28 cellular contexts compared by ENCODE assay signal in the genomic region with DNA sequence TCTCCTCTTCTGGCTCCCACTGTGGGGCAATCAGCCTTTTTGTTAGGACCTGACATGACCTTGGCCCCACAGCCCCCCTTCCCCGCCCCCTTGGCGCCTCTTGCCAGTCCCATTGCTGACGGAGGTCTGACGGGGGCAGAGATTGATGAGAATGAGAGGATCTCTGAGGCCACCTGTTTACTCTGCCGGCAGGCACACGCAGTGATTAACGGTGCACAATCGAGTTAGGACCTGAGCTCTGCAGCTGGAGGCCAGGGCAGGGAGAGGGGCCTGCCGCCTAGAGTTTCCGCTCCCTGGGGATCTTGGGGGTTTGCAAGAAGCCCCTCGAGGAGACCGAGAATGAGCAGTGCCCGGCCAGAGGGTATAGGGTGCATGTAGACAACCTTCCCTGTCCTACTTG. TPM values are rescaled to one million over a fixed set of nuclear protein-coding genes. Genes with fewer than 3 reads are reported as not detected.
A peak's percentile ranks its signal among the peaks of the same experiment; 100 is the strongest.
DNase-seq lines count a peak whose midpoint lies in the region; ATAC-seq and TF ChIP-seq lines count a peak whose summit lies in the region.
"Had no signal": no experiment of that assay in that cellular context is flagged by ENCODE, and none has a peak within 500 bp of the region (broad histone marks: within the 10 kb centered on the region; RNA-seq: fewer than 3 reads in every experiment).

No MANE protein-coding gene starts in this region.

- no peaks in the 10 kb centered on the region for H3K9me2 ChIP-seq in GM23338 (ENCODE audit: insufficient read depth)

- H3K4me1 ChIP-seq in BE2C, result peaks cover 29% of the 10 kb centered on the region
- H3K4me1 ChIP-seq in GM23338 (ENCODE audit: insufficient read depth), result peaks cover 26% of the 10 kb centered on the region
- H3K4me1 ChIP-seq: SJCRH30 had no signal

- CTCF ChIA-PET in Calu3 (lab: Charles Lee), result no interaction called here

- ATAC-seq in GM23338, result peak; percentile 2; the same call in 1 of the 3 replicates
- ATAC-seq: gastrocnemius medialis, left ventricle myocardium superior had no signal

- H3K36me3 ChIP-seq in BE2C (no peaks in the 10 kb centered on the region), GM23338 (ENCODE audit: insufficient read depth) (no peaks in the 10 kb centered on the region)
- H3K36me3 ChIP-seq: ascending aorta, cardiac muscle cell, gastrocnemius medialis, Peyer's patch, SJCRH30 had no signal

- no peaks in the 10 kb centered on the region for H3K9me3 Mint-ChIP-seq in GM23338
- no peaks in the 10 kb centered on the region for H3K9me3 Mint-ChIP-seq in Calu3 (ENCODE audit: low read depth, unreplicated experiment)
- H3K9me3 Mint-ChIP-seq: activated naive CD8-positive, alpha-beta T cell treated with anti-CD3 and anti-CD28 coated beads, Interleukin-2, amount 10 ng/mL, durations not matched to agents 7 days and 5 days; CD4-positive, alpha-beta T cell; dendritic cell treated with granulocyte-macrophage colony-stimulating factor and Interleukin-4, amounts not matched to agents 40 ng/mL and 50 ng/mL, for 4 days had no signal

- H4K20me1 ChIP-seq in GM23338 (replicated peaks; ENCODE audit: insufficient read depth), result no peaks in the 10 kb centered on the region

- no TSS peak for BruUV-seq in Calu3 (replicated peaks; lab: Mats Ljungman, UMichigan)

- H3K27me3 Mint-ChIP-seq in GM23338 (ENCODE audit: insufficient read depth, low read depth, poor library complexity) (peaks cover 72% of the 10 kb centered on the region), Calu3 (ENCODE audit: unreplicated experiment) (peaks cover 92% of the 10 kb centered on the region)

- H3K4me3 Mint-ChIP-seq in GM23338 (peak overlapping the region; percentile 23; the same call in 1 of the 3 replicates), Calu3 (ENCODE audit: low read depth, unreplicated experiment) (no peak overlapping the region)
- H3K4me3 Mint-ChIP-seq: activated naive CD8-positive, alpha-beta T cell treated with anti-CD3 and anti-CD28 coated beads, Interleukin-2, amount 10 ng/mL, durations not matched to agents 7 days and 5 days; dendritic cell treated with granulocyte-macrophage colony-stimulating factor and Interleukin-4, amounts not matched to agents 40 ng/mL and 50 ng/mL, for 4 days had no signal

- intact Hi-C loops in Calu3 (cut with micrococcal nuclease; ENCODE audit: unreplicated experiment), result no loop called here

- peak overlapping the region; percentile 98 for H3K4me2 ChIP-seq in GM23338

- no peak for TF ChIP-seq CTCF in BE2C (IDR thresholded peaks at IDR 0.05; ENCODE audit: low read depth, low read length)
- TF ChIP-seq CTCF in GM23338 (conservative IDR thresholded peaks at IDR 0.05; ENCODE audit: low read depth in 2 of 2), result no peak
- no peak for TF ChIP-seq CTCF in Calu3 (IDR thresholded peaks at IDR 0.05; ENCODE audit: unreplicated experiment)

- H3K4me3 ChIP-seq in BE2C (ENCODE audit: low read depth, low read length) (no peak overlapping the region), GM23338 (peak overlapping the region; percentile 90; the same call in 1 of the 2 replicates)
- H3K4me3 ChIP-seq: ascending aorta, cardiac muscle cell, gastrocnemius medialis, K562, Peyer's patch, SJCRH30 had no signal

- H3K27ac Mint-ChIP-seq in GM23338 (no peak overlapping the region), Calu3 (ENCODE audit: unreplicated experiment) (no peak overlapping the region)
- H3K27ac Mint-ChIP-seq: activated naive CD8-positive, alpha-beta T cell treated with anti-CD3 and anti-CD28 coated beads, Interleukin-2, amount 10 ng/mL, durations not matched to agents 7 days and 5 days; CD4-positive, alpha-beta T cell; dendritic cell treated with granulocyte-macrophage colony-stimulating factor and Interleukin-4, amounts not matched to agents 40 ng/mL and 50 ng/mL, for 4 days had no signal

- DNase-seq in BE2C (peak; percentile 80), GM23338 (ENCODE audit: low spot score) (no peak), SHP77 (lab: John Stamatoyannopoulos, UW) (peak; percentile 52 to 73), islet precursor cell (peak; percentile 48), Calu3 (no peak), hypothalamus (lab: John Stamatoyannopoulos, UW) (no peak)
- DNase-seq in activated CD4-positive, alpha-beta T cell treated with anti-CD3 and anti-CD28 coated beads for 1 hour, result no peak
- no peak for DNase-seq in activated CD4-positive, alpha-beta T cell treated with anti-CD3 and anti-CD28 coated beads, Interleukin-2, amount 50 U/mL, for 1 hour
- DNase-seq: activated CD4-positive, CD25-positive, alpha-beta regulatory T cell treated with anti-CD3 and anti-CD28 coated beads, Interleukin-2, amount 50 U/mL, for 72 hours; activated effector memory CD4-positive, alpha-beta T cell treated with anti-CD3 and anti-CD28 coated beads, Interleukin-2, amount 50 U/mL, for 16 hours; activated naive CD8-positive, alpha-beta T cell treated with anti-CD3 and anti-CD28 coated beads, Interleukin-2, amount 10 ng/mL, durations not matched to agents 7 days and 5 days; activated T-cell treated with anti-CD3 and anti-CD28 coated beads for 4 hours; gastrocnemius medialis; left ventricle myocardium superior; NCI-H2107; occipital lobe; Peyer's patch; SJCRH30; stimulated activated naive CD4-positive, alpha-beta T cell treated with Interleukin-2 at 50 U/mL for 16 hours; T-helper 1 cell had no signal

- H3K36me3 Mint-ChIP-seq in GM23338 (ENCODE audit: low read depth) (no peaks in the 10 kb centered on the region), Calu3 (ENCODE audit: insufficient read depth, unreplicated experiment) (no peaks in the 10 kb centered on the region)
- H3K36me3 Mint-ChIP-seq: activated naive CD8-positive, alpha-beta T cell treated with anti-CD3 and anti-CD28 coated beads, Interleukin-2, amount 10 ng/mL, durations not matched to agents 7 days and 5 days had no signal

- no peaks in the 10 kb centered on the region for H3K9me3 ChIP-seq in BE2C
- H3K9me3 ChIP-seq: ascending aorta, gastrocnemius medialis, Peyer's patch, SJCRH30 had no signal

- 0 out of 2 replicates have a peak overlapping the region, but pooled peaks have one; percentile 23 for H2AFZ ChIP-seq in GM23338

- H3K27me3 ChIP-seq in BE2C, result no peaks in the 10 kb centered on the region
- peaks cover 76% of the 10 kb centered on the region for H3K27me3 ChIP-seq in GM23338 (ENCODE audit: insufficient read depth)
- H3K27me3 ChIP-seq: SJCRH30 had no signal

- H3K79me2 ChIP-seq in GM23338 (replicated peaks; ENCODE audit: insufficient read depth), result no peaks in the 10 kb centered on the region

- H3F3A ChIP-seq in GM23338 (replicated peaks; ENCODE audit: low read depth), result peaks cover 19% of the 10 kb centered on the region

- H3K4me1 Mint-ChIP-seq in GM23338 (peaks cover 39% of the 10 kb centered on the region), Calu3 (ENCODE audit: low read depth, unreplicated experiment) (no peaks in the 10 kb centered on the region)

- H3K27ac ChIP-seq in GM23338 (ENCODE audit: low read depth), result no peak overlapping the region
- H3K27ac ChIP-seq: ascending aorta, cardiac muscle cell, gastrocnemius medialis, Peyer's patch, SJCRH30 had no signal

TF ChIP-seq in GM23338, 12 proteins besides CTCF, POLR2A, EP300 and RAD21 (continues in another document):
- TF ChIP-seq EZH2phosphoT487 (IDR thresholded peaks at IDR 0.05; ENCODE audit: unreplicated experiment), result no peak
- TF ChIP-seq STAT1 (IDR thresholded peaks at IDR 0.05; ENCODE audit: unreplicated experiment), result no peak
- TF ChIP-seq, protein P1, sequence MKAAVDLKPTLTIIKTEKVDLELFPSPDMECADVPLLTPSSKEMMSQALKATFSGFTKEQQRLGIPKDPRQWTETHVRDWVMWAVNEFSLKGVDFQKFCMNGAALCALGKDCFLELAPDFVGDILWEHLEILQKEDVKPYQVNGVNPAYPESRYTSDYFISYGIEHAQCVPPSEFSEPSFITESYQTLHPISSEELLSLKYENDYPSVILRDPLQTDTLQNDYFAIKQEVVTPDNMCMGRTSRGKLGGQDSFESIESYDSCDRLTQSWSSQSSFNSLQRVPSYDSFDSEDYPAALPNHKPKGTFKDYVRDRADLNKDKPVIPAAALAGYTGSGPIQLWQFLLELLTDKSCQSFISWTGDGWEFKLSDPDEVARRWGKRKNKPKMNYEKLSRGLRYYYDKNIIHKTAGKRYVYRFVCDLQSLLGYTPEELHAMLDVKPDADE (IDR thresholded peaks at IDR 0.05), result no peak
- no peak for TF ChIP-seq NANOG (IDR thresholded peaks at IDR 0.05; ENCODE audit: borderline replicate concordance)
- no peak for TF ChIP-seq EZH2 (IDR thresholded peaks at IDR 0.05; ENCODE audit: low read depth, unreplicated experiment)
- TF ChIP-seq ZNF331 (CRISPR knock-in tag; IDR thresholded peaks at IDR 0.05; ENCODE audit: low read depth), result no peak
- no peak for TF ChIP-seq ZNF114 (CRISPR knock-in tag; IDR thresholded peaks at IDR 0.05)
- TF ChIP-seq JUNB (IDR thresholded peaks at IDR 0.05; ENCODE audit: unreplicated experiment), result no peak

RNA-seq across cellular contexts. Expression of a gene that starts 6.8 kb away (rescaled TPM):
- 5.8 TPM for polyA plus RNA-seq in BE2C (2012; ENCODE audit: insufficient read depth, insufficient read length, low read depth)
- total RNA-seq in GM23338 (2014; rRNA removed; shearing (Covaris generic)), result 0.14 TPM in 1 of 2 replicates, not detected in the other
- polyA plus RNA-seq in GM23338 (2016; fragmentation: Nextera tagmentation; extraction: Ambion mirVana), result 0.30 and 0.44 TPM in 2 replicates
- not detected in 2 replicates for total RNA-seq in Calu3 (2022)
- total RNA-seq: activated naive CD8-positive, alpha-beta T cell treated with anti-CD3 and anti-CD28 coated beads, Interleukin-2, amount 10 ng/mL, durations not matched to agents 7 days and 5 days; ascending aorta; CD4-positive, alpha-beta T cell; gastrocnemius medialis; H4; K562; MCF 10A; SJCRH30 had no signal
- polyA plus RNA-seq: K562 had no signal

RNA-seq across cellular contexts. Expression of a gene that starts 47.3 kb away (rescaled TPM):
- 878 TPM for polyA plus RNA-seq in BE2C (2012; ENCODE audit: insufficient read depth, insufficient read length, low read depth)
- total RNA-seq in GM23338 (2014; rRNA removed; shearing (Covaris generic)), result 375 and 425 TPM in 2 replicates
- 240 and 241 TPM in 2 replicates for polyA plus RNA-seq in GM23338 (2016; fragmentation: Nextera tagmentation; extraction: Ambion mirVana)
- 410 and 444 TPM in 2 replicates for total RNA-seq in Calu3 (2022)

RNA-seq across cellular contexts. Expression of a gene that starts 56.8 kb away (rescaled TPM):
- polyA plus RNA-seq in BE2C (2012; ENCODE audit: insufficient read depth, insufficient read length, low read depth), result not detected
- not detected in 2 replicates for total RNA-seq in GM23338 (2014; rRNA removed; shearing (Covaris generic))
- polyA plus RNA-seq in GM23338 (2016; fragmentation: Nextera tagmentation; extraction: Ambion mirVana), result not detected in 2 replicates
- not detected in 2 replicates for total RNA-seq in Calu3 (2022)
- total RNA-seq: activated naive CD8-positive, alpha-beta T cell treated with anti-CD3 and anti-CD28 coated beads, Interleukin-2, amount 10 ng/mL, durations not matched to agents 7 days and 5 days; ascending aorta; cardiac muscle cell; CD4-positive, alpha-beta T cell; gastrocnemius medialis; H4; K562; left ventricle myocardium superior; MCF 10A; Peyer's patch; SJCRH30; urinary bladder had no signal
- polyA plus RNA-seq: cardiac muscle cell, K562, urinary bladder had no signal

Comparison
In these comparisons a context has a peak if more than half of its experiments do, and no peak if none do; other contexts are left out.
1. DNase-seq: peak in BE2C (single experiment), SHP77 (2 of 2) and islet precursor cell (single experiment); none in GM23338 (single experiment), activated CD4-positive, alpha-beta T cell treated with anti-CD3 and anti-CD28 coated beads for 1 hour (single experiment), Calu3 (single experiment), activated CD4-positive, alpha-beta T cell treated with anti-CD3 and anti-CD28 coated beads, Interleukin-2, amount 50 U/mL, for 1 hour (single experiment) and hypothalamus (0 of 51).